10 cellular contexts compared by ENCODE assay signal in genomic region chr12:124564232-124564958, GRCh38. TPM values are rescaled to one million over a fixed set of nuclear protein-coding genes. Genes with fewer than 3 reads are reported as not detected.
DNase-seq lines count a peak whose midpoint lies in the region; ATAC-seq and TF ChIP-seq lines count a peak whose summit lies in the region.
"Had no signal": no experiment of that assay in that cellular context is flagged by ENCODE, and none has a peak within 500 bp of the region (broad histone marks: within the 10 kb centered on the region; RNA-seq: fewer than 3 reads in every experiment).

No MANE protein-coding gene starts in this region.

- peaks cover 0 to 1% of the 10 kb centered on the region in 2 donors for H3K9me3 ChIP-seq in left lung
- no peaks in the 10 kb centered on the region for H3K9me3 ChIP-seq in transverse colon
- H3K9me3 ChIP-seq: Caco-2 had no signal

- TF ChIP-seq POLR2A in transverse colon (IDR thresholded peaks at IDR 0.05), result no peak

- H3K4me3 ChIP-seq in left lung (peak overlapping the region; percentile 8 to 94), transverse colon (no peak overlapping the region)

- WGBS in transverse colon (ENCODE audit: low coverage in 1 of 2), 2 donors, result 32% methylated on average over 18 of the region's 19 CpGs; no CpG with 5 or more reads in 1 of the 2 donors

- in situ Hi-C loops in transverse colon (cut with MboI; ENCODE audit: low pct_ligation_motif_present in 1 of 4, low pct_unique_long_range_greater_than_20kb in 1 of 4, low sequenced_read_pairs in 3 of 4), result loop anchor here in 2 of 4 donors (10.0 kb wide), 2 partner anchors 50 to 200 kb away; no protein-coding TSS in a partner anchor

- H3K9me3 Mint-ChIP-seq in activated naive CD8-positive, alpha-beta T cell (ENCODE audit: low read depth), result no peaks in the 10 kb centered on the region
- no peaks in the 10 kb centered on the region for H3K9me3 Mint-ChIP-seq in activated naive CD8-positive, alpha-beta T cell treated with anti-CD3 and anti-CD28 coated beads, Interleukin-2, amount 50 U/mL, for 24 hours
- no peaks in the 10 kb centered on the region for H3K9me3 Mint-ChIP-seq in activated T-helper 1 cell treated with anti-CD3 and anti-CD28 coated beads, Interleukin-12 subunit alpha, Interleukin-12 subunit beta, Interleukin-2, Interleukin-4 antibody, amounts not matched to agents 30 ng/mL and 10 ng/mL and 1 ng/mL, durations not matched to agents 14 hours and 24 hours and 36 hours
- H3K9me3 Mint-ChIP-seq in natural killer cell treated with Interleukin-12 subunit alpha and Interleukin-12 subunit beta and Interleukin-15 and Interleukin-18, amount 100 ng/mL, for 72 hours, result no peaks in the 10 kb centered on the region

- TF ChIP-seq EP300 in transverse colon (IDR thresholded peaks at IDR 0.05; ENCODE audit: low read depth), result no peak

- no peak for TF ChIP-seq CTCF in left lung (IDR thresholded peaks at IDR 0.05)
- TF ChIP-seq CTCF in transverse colon (IDR thresholded peaks at IDR 0.05), result no peak

- peaks cover 41% of the 10 kb centered on the region for H3K4me1 Mint-ChIP-seq in activated naive CD8-positive, alpha-beta T cell (ENCODE audit: low read depth)
- H3K4me1 Mint-ChIP-seq in activated naive CD8-positive, alpha-beta T cell treated with anti-CD3 and anti-CD28 coated beads, Interleukin-2, amount 50 U/mL, for 24 hours, result peaks cover 41% of the 10 kb centered on the region
- peaks cover 24% of the 10 kb centered on the region for H3K4me1 Mint-ChIP-seq in activated T-helper 1 cell treated with anti-CD3 and anti-CD28 coated beads, Interleukin-12 subunit alpha, Interleukin-12 subunit beta, Interleukin-2, Interleukin-4 antibody, amounts not matched to agents 30 ng/mL and 10 ng/mL and 1 ng/mL, durations not matched to agents 14 hours and 24 hours and 36 hours (ENCODE audit: low read depth)
- peaks cover 6 to 21% of the 10 kb centered on the region in 2 donors for H3K4me1 Mint-ChIP-seq in natural killer cell treated with Interleukin-12 subunit alpha and Interleukin-12 subunit beta and Interleukin-15 and Interleukin-18, amount 100 ng/mL, for 72 hours (ENCODE audit: low read depth in 2 of 2)

- no peak overlapping the region for H3K27ac Mint-ChIP-seq in activated naive CD8-positive, alpha-beta T cell
- no peak overlapping the region for H3K27ac Mint-ChIP-seq in activated naive CD8-positive, alpha-beta T cell treated with anti-CD3 and anti-CD28 coated beads, Interleukin-2, amount 50 U/mL, for 24 hours
- H3K27ac Mint-ChIP-seq in activated T-helper 1 cell treated with anti-CD3 and anti-CD28 coated beads, Interleukin-12 subunit alpha, Interleukin-12 subunit beta, Interleukin-2, Interleukin-4 antibody, amounts not matched to agents 30 ng/mL and 10 ng/mL and 1 ng/mL, durations not matched to agents 14 hours and 24 hours and 36 hours, result no peak overlapping the region
- H3K27ac Mint-ChIP-seq in natural killer cell treated with Interleukin-12 subunit alpha and Interleukin-12 subunit beta and Interleukin-15 and Interleukin-18, amount 100 ng/mL, for 72 hours, result no peak overlapping the region

- H3K36me3 ChIP-seq in left lung, result peaks cover 0 to 1% of the 10 kb centered on the region in 2 donors
- no peaks in the 10 kb centered on the region for H3K36me3 ChIP-seq in transverse colon

- no peaks in the 10 kb centered on the region for H3K27me3 Mint-ChIP-seq in activated naive CD8-positive, alpha-beta T cell
- no peaks in the 10 kb centered on the region for H3K27me3 Mint-ChIP-seq in activated naive CD8-positive, alpha-beta T cell treated with anti-CD3 and anti-CD28 coated beads, Interleukin-2, amount 50 U/mL, for 24 hours
- H3K27me3 Mint-ChIP-seq in activated T-helper 1 cell treated with anti-CD3 and anti-CD28 coated beads, Interleukin-12 subunit alpha, Interleukin-12 subunit beta, Interleukin-2, Interleukin-4 antibody, amounts not matched to agents 30 ng/mL and 10 ng/mL and 1 ng/mL, durations not matched to agents 14 hours and 24 hours and 36 hours (ENCODE audit: insufficient read depth), result no peaks in the 10 kb centered on the region
- no peaks in the 10 kb centered on the region for H3K27me3 Mint-ChIP-seq in natural killer cell treated with Interleukin-12 subunit alpha and Interleukin-12 subunit beta and Interleukin-15 and Interleukin-18, amount 100 ng/mL, for 72 hours

- H3K27me3 ChIP-seq in left lung (no peaks in the 10 kb centered on the region), transverse colon (no peaks in the 10 kb centered on the region)

- peak overlapping the region; percentile 53 for H3K4me3 Mint-ChIP-seq in activated naive CD8-positive, alpha-beta T cell
- no peak overlapping the region for H3K4me3 Mint-ChIP-seq in activated naive CD8-positive, alpha-beta T cell treated with anti-CD3 and anti-CD28 coated beads, Interleukin-2, amount 50 U/mL, for 24 hours
- peak overlapping the region; percentile 19 for H3K4me3 Mint-ChIP-seq in activated T-helper 1 cell treated with anti-CD3 and anti-CD28 coated beads, Interleukin-12 subunit alpha, Interleukin-12 subunit beta, Interleukin-2, Interleukin-4 antibody, amounts not matched to agents 30 ng/mL and 10 ng/mL and 1 ng/mL, durations not matched to agents 14 hours and 24 hours and 36 hours
- H3K4me3 Mint-ChIP-seq in natural killer cell treated with Interleukin-12 subunit alpha and Interleukin-12 subunit beta and Interleukin-15 and Interleukin-18, amount 100 ng/mL, for 72 hours, result no peak overlapping the region

- intact Hi-C loops in activated T-helper 1 cell treated with anti-CD3 and anti-CD28 coated beads, Interleukin-12 subunit alpha, Interleukin-12 subunit beta, Interleukin-2, Interleukin-4 antibody, amounts not matched to agents 30 ng/mL and 10 ng/mL and 1 ng/mL, durations not matched to agents 14 hours and 24 hours and 36 hours (cut with micrococcal nuclease), result no loop called here
- intact Hi-C loops in left lung (cut with DNase I) (no loop called here), transverse colon (cut with DNase I; ENCODE audit: low total_unique reads) (no loop called here)

- H3K27ac ChIP-seq in left lung, result no peak overlapping the region
- H3K27ac ChIP-seq in transverse colon, result peak overlapping the region; percentile 28 to 100 (median 98)

- H3K4me1 ChIP-seq in left lung, result peaks cover 44 to 85% of the 10 kb centered on the region in 2 donors
- H3K4me1 ChIP-seq in transverse colon, result peaks cover 23 to 64% (median 49%) of the 10 kb centered on the region in 4 donors

- H3K36me3 Mint-ChIP-seq in activated naive CD8-positive, alpha-beta T cell, result no peaks in the 10 kb centered on the region
- H3K36me3 Mint-ChIP-seq in activated naive CD8-positive, alpha-beta T cell treated with anti-CD3 and anti-CD28 coated beads, Interleukin-2, amount 50 U/mL, for 24 hours (ENCODE audit: low read depth), result peaks cover 2% of the 10 kb centered on the region
- H3K36me3 Mint-ChIP-seq in activated T-helper 1 cell treated with anti-CD3 and anti-CD28 coated beads, Interleukin-12 subunit alpha, Interleukin-12 subunit beta, Interleukin-2, Interleukin-4 antibody, amounts not matched to agents 30 ng/mL and 10 ng/mL and 1 ng/mL, durations not matched to agents 14 hours and 24 hours and 36 hours (ENCODE audit: low read depth), result peaks cover 2% of the 10 kb centered on the region
- no peaks in the 10 kb centered on the region for H3K36me3 Mint-ChIP-seq in natural killer cell treated with Interleukin-12 subunit alpha and Interleukin-12 subunit beta and Interleukin-15 and Interleukin-18, amount 100 ng/mL, for 72 hours

- no peak for DNase-seq in activated naive CD8-positive, alpha-beta T cell treated with anti-CD3 and anti-CD28 coated beads, Interleukin-2, amount 50 U/mL, for 24 hours
- DNase-seq in activated T-helper 1 cell treated with anti-CD3 and anti-CD28 coated beads, Interleukin-12 subunit alpha, Interleukin-12 subunit beta, Interleukin-2, Interleukin-4 antibody, amounts not matched to agents 30 ng/mL and 10 ng/mL and 1 ng/mL, durations not matched to agents 14 hours and 24 hours and 36 hours (ENCODE audit: low spot score), result no peak
- no peak for DNase-seq in left lung
- no peak for DNase-seq in transverse colon
- no peak for DNase-seq in natural killer cell treated with Interleukin-12 subunit alpha and Interleukin-12 subunit beta and Interleukin-15 and Interleukin-18, amount 100 ng/mL, for 72 hours (ENCODE audit: low spot score)
- DNase-seq in activated CD4-positive, alpha-beta T cell treated with anti-CD3 and anti-CD28 coated beads for 1 hour, result no peak
- DNase-seq in stimulated activated CD4-positive, alpha-beta T cell treated with anti-CD3 and anti-CD28 coated beads, Interleukin-15, amount 100 ng/mL, for 24 hours, result no peak
- DNase-seq: Caco-2, SW 1271 had no signal

- ATAC-seq in activated naive CD8-positive, alpha-beta T cell treated with anti-CD3 and anti-CD28 coated beads, Interleukin-2, amount 50 U/mL, for 24 hours, result no peak
- ATAC-seq in left lung, result no peak
- no peak for ATAC-seq in natural killer cell treated with Interleukin-12 subunit alpha and Interleukin-12 subunit beta and Interleukin-15 and Interleukin-18, amount 100 ng/mL, for 72 hours

RNA-seq across cellular contexts. Expression of gene NCOR2, which starts 3.0 kb away (rescaled TPM):
- 113 and 118 TPM in 2 replicates for total RNA-seq in activated T-helper 1 cell treated with anti-CD3 and anti-CD28 coated beads, Interleukin-12 subunit alpha, Interleukin-12 subunit beta, Interleukin-2, Interleukin-4 antibody, amounts not matched to agents 30 ng/mL and 10 ng/mL and 1 ng/mL, durations not matched to agents 14 hours and 24 hours and 36 hours
- total RNA-seq in left lung (100 to 1,000 TPM; 289 to 331 TPM), transverse colon (100 to 1,000 TPM in 2 of 4 donors, 10 to 100 TPM in 2; 72.1 to 460 (median 119) TPM)
- 100 to 1,000 TPM in 1 of 2 donors, 10 to 100 TPM in 1; 80.8 to 133 TPM for total RNA-seq in natural killer cell treated with Interleukin-12 subunit alpha and Interleukin-12 subunit beta and Interleukin-15 and Interleukin-18, amount 100 ng/mL, for 72 hours

Comparison
In these comparisons a context has a peak if more than half of its experiments do, and no peak if none do; other contexts are left out.
1. H3K4me3 Mint-ChIP-seq: peak in activated naive CD8-positive, alpha-beta T cell (single experiment) and activated T-helper 1 cell treated with anti-CD3 and anti-CD28 coated beads, Interleukin-12 subunit alpha, Interleukin-12 subunit beta, Interleukin-2, Interleukin-4 antibody, amounts not matched to agents 30 ng/mL and 10 ng/mL and 1 ng/mL, durations not matched to agents 14 hours and 24 hours and 36 hours (single experiment); none in activated naive CD8-positive, alpha-beta T cell treated with anti-CD3 and anti-CD28 coated beads, Interleukin-2, amount 50 U/mL, for 24 hours (single experiment) and natural killer cell treated with Interleukin-12 subunit alpha and Interleukin-12 subunit beta and Interleukin-15 and Interleukin-18, amount 100 ng/mL, for 72 hours (single experiment).
2. H3K27ac ChIP-seq: peak in transverse colon (4 of 4); none in left lung (0 of 2).
3. H3K4me3 ChIP-seq: peak in left lung (2 of 2); none in transverse colon (0 of 4).